In genomic region chr7:74654811-74655210, GRCh38 we compare ENCODE assay signal across 20 cellular contexts. TPM values are rescaled to one million over a fixed set of nuclear protein-coding genes. Genes with fewer than 3 reads are reported as not detected.
DNase-seq lines count a peak whose midpoint lies in the region; ATAC-seq and TF ChIP-seq lines count a peak whose summit lies in the region.
"Had no signal": no experiment of that assay in that cellular context is flagged by ENCODE, and none has a peak within 500 bp of the region (broad histone marks: within the 10 kb centered on the region; RNA-seq: fewer than 3 reads in every experiment).

No MANE protein-coding gene starts in this region.

- intact Hi-C loops in Caco-2 (cut with micrococcal nuclease; ENCODE audit: unreplicated experiment) (loop anchor here (10.0 kb wide), 1 partner anchor 240 kb away; no protein-coding TSS in a partner anchor), heart right ventricle (cut with DNase I) (loop anchor here in 3 of 10 donors (10.0 kb wide), 1 partner anchor 200 kb away; the partner anchor contains the start of gene GTF2IRD1 (in 3 of the 3))
- intact Hi-C loops in activated T-helper 1 cell treated with anti-CD3 and anti-CD28 coated beads, Interleukin-12 subunit alpha, Interleukin-12 subunit beta, Interleukin-2, Interleukin-4 antibody, amounts not matched to agents 30 ng/mL and 10 ng/mL and 1 ng/mL, durations not matched to agents 14 hours and 24 hours and 36 hours (cut with micrococcal nuclease): loop anchor here (10.0 kb wide), 4 partner anchors 50 to 570 kb away; partner anchors contain the start of genes GTF2IRD1 and LIMK1
- intact Hi-C loops in naive thymus-derived CD4-positive, alpha-beta T cell (cut with micrococcal nuclease): loop anchor here (5.0 to 10.0 kb wide), 6 partner anchors 403 to 1702 kb away; partner anchors contain the start of genes YWHAG (in 2 of the 2), ABHD11 (in 1 of the 2), EIF4H (in 1 of the 2) and HIP1 (in 1 of the 2)

- CTCF ChIA-PET in Caco-2 (lab: Charles Lee): interaction anchor here (0.6 kb wide), 1 partner anchor 88 kb away, joined by 6 read pairs; no protein-coding TSS in a partner anchor
- CTCF ChIA-PET in naive thymus-derived CD4-positive, alpha-beta T cell (lab: Charles Lee): no interaction called here

- no peaks in the 10 kb centered on the region for H3K27me3 ChIP-seq in CD4-positive, CD25-positive, alpha-beta regulatory T cell (ENCODE audit: control insufficient read depth, insufficient read depth, low read length)
- no peaks in the 10 kb centered on the region for H3K27me3 ChIP-seq in Caco-2 (replicated peaks; ENCODE audit: control insufficient read depth, insufficient read depth, low read length)
- no peaks in the 10 kb centered on the region for H3K27me3 ChIP-seq in naive thymus-derived CD4-positive, alpha-beta T cell (ENCODE audit: control insufficient read depth in 2 of 2, insufficient read depth in 2 of 2, low read length in 2 of 2)
- no peaks in the 10 kb centered on the region for H3K27me3 ChIP-seq in heart right ventricle
- H3K27me3 ChIP-seq: BE2C, gastroesophageal sphincter, tibial artery had no signal

- WGBS in heart right ventricle, 2 donors: 97 to 99% methylated on average over 5 of the region's 5 CpGs

- no TSS peak for BruUV-seq in Caco-2 (replicated peaks; lab: Mats Ljungman, UMichigan)

- H3K4me1 ChIP-seq in CD4-positive, CD25-positive, alpha-beta regulatory T cell (ENCODE audit: control insufficient read depth, insufficient read depth, low read length, poor library complexity, severe bottlenecking): peaks cover 32% of the 10 kb centered on the region
- H3K4me1 ChIP-seq in Caco-2 (peaks cover 36% of the 10 kb centered on the region), heart right ventricle (peaks cover 3 to 33% (median 24%) of the 10 kb centered on the region in 9 donors)
- peaks cover 10 to 13% of the 10 kb centered on the region in 2 donors for H3K4me1 ChIP-seq in naive thymus-derived CD4-positive, alpha-beta T cell (ENCODE audit: control insufficient read depth in 2 of 2, insufficient read depth in 2 of 2, low read length in 2 of 2)
- H3K4me1 ChIP-seq: prostate gland had no signal

- H3K4me3 Mint-ChIP-seq in CD4-positive, CD25-positive, alpha-beta regulatory T cell: peak overlapping the region in 2 of 4 donors; percentile 65 to 97
- peak overlapping the region; percentile 80 for H3K4me3 Mint-ChIP-seq in Caco-2 (ENCODE audit: unreplicated experiment)
- peak overlapping the region; percentile 85 for H3K4me3 Mint-ChIP-seq in activated T-helper 1 cell treated with anti-CD3 and anti-CD28 coated beads, Interleukin-12 subunit alpha, Interleukin-12 subunit beta, Interleukin-2, Interleukin-4 antibody, amounts not matched to agents 30 ng/mL and 10 ng/mL and 1 ng/mL, durations not matched to agents 14 hours and 24 hours and 36 hours
- H3K4me3 Mint-ChIP-seq in naive thymus-derived CD4-positive, alpha-beta T cell: peak overlapping the region; percentile 37 to 97 (median 94)

- H3K9me3 Mint-ChIP-seq in CD4-positive, CD25-positive, alpha-beta regulatory T cell: peaks cover 0 to 1% (median 0%) of the 10 kb centered on the region in 7 donors
- H3K9me3 Mint-ChIP-seq in Caco-2 (ENCODE audit: unreplicated experiment): no peaks in the 10 kb centered on the region
- H3K9me3 Mint-ChIP-seq in activated T-helper 1 cell treated with anti-CD3 and anti-CD28 coated beads, Interleukin-12 subunit alpha, Interleukin-12 subunit beta, Interleukin-2, Interleukin-4 antibody, amounts not matched to agents 30 ng/mL and 10 ng/mL and 1 ng/mL, durations not matched to agents 14 hours and 24 hours and 36 hours: no peaks in the 10 kb centered on the region
- peaks cover 0 to 3% (median 0%) of the 10 kb centered on the region in 11 donors for H3K9me3 Mint-ChIP-seq in naive thymus-derived CD4-positive, alpha-beta T cell
- H3K9me3 Mint-ChIP-seq: dendritic cell treated with granulocyte-macrophage colony-stimulating factor and Interleukin-4, amounts not matched to agents 40 ng/mL and 50 ng/mL, for 4 days had no signal

- no peaks in the 10 kb centered on the region for H3K36me3 ChIP-seq in CD4-positive, CD25-positive, alpha-beta regulatory T cell (ENCODE audit: control insufficient read depth, insufficient read depth, low read length)
- no peaks in the 10 kb centered on the region; the same call in 1 of the 2 replicates for H3K36me3 ChIP-seq in Caco-2 (ENCODE audit: control insufficient read depth, insufficient read depth, low read length)
- peaks cover 0 to 3% (median 0%) of the 10 kb centered on the region in 3 experiments for H3K36me3 ChIP-seq in naive thymus-derived CD4-positive, alpha-beta T cell (ENCODE audit: control insufficient read depth in 2 of 3, insufficient read depth in 3 of 3, low read length in 3 of 3)
- peaks cover 0 to 7% (median 0%) of the 10 kb centered on the region in 9 donors for H3K36me3 ChIP-seq in heart right ventricle
- H3K36me3 ChIP-seq: gastroesophageal sphincter, left ventricle myocardium inferior, prostate gland, tibial artery had no signal

- no peak overlapping the region for H3K4me3 ChIP-seq in CD4-positive, CD25-positive, alpha-beta regulatory T cell (ENCODE audit: low read depth, low read length)
- H3K4me3 ChIP-seq in Caco-2 (ENCODE audit: low read depth, low read length) (no peak overlapping the region), heart right ventricle (no peak overlapping the region)
- H3K4me3 ChIP-seq in naive thymus-derived CD4-positive, alpha-beta T cell (ENCODE audit: low read length): no peak overlapping the region
- H3K4me3 ChIP-seq: gastroesophageal sphincter, HAP-1, prostate gland, smooth muscle cell, tibial artery had no signal

- TF ChIP-seq CTCF in Caco-2 (IDR thresholded peaks at IDR 0.05; ENCODE audit: insufficient read depth in 1 of 2, low read depth in 1 of 2, low read length in 1 of 2, severe bottlenecking in 1 of 2, unreplicated experiment in 1 of 2) (no peak), heart right ventricle (IDR thresholded peaks at IDR 0.05) (no peak)

- POLR2A ChIA-PET in Caco-2 (lab: Charles Lee): interaction anchor here (0.6 to 1.0 kb wide), 2 partner anchors 19 to 75 kb away, joined by 3 to 5 read pairs; no protein-coding TSS in a partner anchor
- POLR2A ChIA-PET in naive thymus-derived CD4-positive, alpha-beta T cell (lab: Charles Lee): interaction anchor here (1.1 to 1.7 kb wide), 4 partner anchors 9 to 217 kb away, joined by 3 to 4 read pairs (median 4); no protein-coding TSS in a partner anchor

- peaks cover 19 to 48% (median 24%) of the 10 kb centered on the region in 4 donors for H3K4me1 Mint-ChIP-seq in CD4-positive, CD25-positive, alpha-beta regulatory T cell
- H3K4me1 Mint-ChIP-seq in Caco-2 (ENCODE audit: low read depth, unreplicated experiment): peaks cover 21% of the 10 kb centered on the region
- peaks cover 51% of the 10 kb centered on the region for H3K4me1 Mint-ChIP-seq in activated T-helper 1 cell treated with anti-CD3 and anti-CD28 coated beads, Interleukin-12 subunit alpha, Interleukin-12 subunit beta, Interleukin-2, Interleukin-4 antibody, amounts not matched to agents 30 ng/mL and 10 ng/mL and 1 ng/mL, durations not matched to agents 14 hours and 24 hours and 36 hours (ENCODE audit: low read depth)
- H3K4me1 Mint-ChIP-seq in naive thymus-derived CD4-positive, alpha-beta T cell: peaks cover 22 to 50% (median 42%) of the 10 kb centered on the region in 7 donors

- no peak overlapping the region for H3K27ac ChIP-seq in CD4-positive, CD25-positive, alpha-beta regulatory T cell (ENCODE audit: insufficient read depth, low read length, poor library complexity, severe bottlenecking)
- no peak overlapping the region for H3K27ac ChIP-seq in naive thymus-derived CD4-positive, alpha-beta T cell (ENCODE audit: low read depth, low read length)
- no peak overlapping the region for H3K27ac ChIP-seq in heart right ventricle
- H3K27ac ChIP-seq: left ventricle myocardium inferior, tibial artery had no signal

- H3K27me3 Mint-ChIP-seq in CD4-positive, CD25-positive, alpha-beta regulatory T cell: peaks cover 6% of the 10 kb centered on the region
- no peaks in the 10 kb centered on the region for H3K27me3 Mint-ChIP-seq in Caco-2 (ENCODE audit: insufficient read depth, unreplicated experiment)
- peaks cover 6% of the 10 kb centered on the region for H3K27me3 Mint-ChIP-seq in activated T-helper 1 cell treated with anti-CD3 and anti-CD28 coated beads, Interleukin-12 subunit alpha, Interleukin-12 subunit beta, Interleukin-2, Interleukin-4 antibody, amounts not matched to agents 30 ng/mL and 10 ng/mL and 1 ng/mL, durations not matched to agents 14 hours and 24 hours and 36 hours (ENCODE audit: insufficient read depth)
- H3K27me3 Mint-ChIP-seq in naive thymus-derived CD4-positive, alpha-beta T cell: peaks cover 0 to 2% (median 0%) of the 10 kb centered on the region in 5 donors
- H3K27me3 Mint-ChIP-seq: dendritic cell treated with granulocyte-macrophage colony-stimulating factor and Interleukin-4, amounts not matched to agents 40 ng/mL and 50 ng/mL, for 4 days had no signal

- ATAC-seq in CD4-positive, CD25-positive, alpha-beta regulatory T cell (ENCODE audit: low read depth in 2 of 2): no peak
- ATAC-seq in naive thymus-derived CD4-positive, alpha-beta T cell: no peak
- no peak for ATAC-seq in heart right ventricle
- ATAC-seq: gastroesophageal sphincter had no signal

- DNase-seq in CD4-positive, CD25-positive, alpha-beta regulatory T cell: no peak
- DNase-seq in Caco-2 (no peak), SHP77 treated with DMSO at 0.1 percent for 48 hours (lab: John Stamatoyannopoulos, UW) (no peak), heart right ventricle (no peak)
- no peak for DNase-seq in activated T-helper 1 cell treated with anti-CD3 and anti-CD28 coated beads, Interleukin-12 subunit alpha, Interleukin-12 subunit beta, Interleukin-2, Interleukin-4 antibody, amounts not matched to agents 30 ng/mL and 10 ng/mL and 1 ng/mL, durations not matched to agents 14 hours and 24 hours and 36 hours (ENCODE audit: low spot score)
- no peak for DNase-seq in naive thymus-derived CD4-positive, alpha-beta T cell
- DNase-seq in stimulated activated CD4-positive, alpha-beta T cell treated with anti-CD3 and anti-CD28 coated beads, Interleukin-4, amount 100 ng/mL, for 1 hour: no peak
- DNase-seq: activated naive CD4-positive, alpha-beta T cell; BE2C; DMS79 treated with DMSO at 0.1 percent for 48 hours; left ventricle myocardium inferior; NCI-H1417 treated with DMSO at 0.1 percent for 48 hours; NCI-H2171; NCI-H82; tibial artery had no signal

- H3K36me3 Mint-ChIP-seq in CD4-positive, CD25-positive, alpha-beta regulatory T cell: no peaks in the 10 kb centered on the region
- H3K36me3 Mint-ChIP-seq in Caco-2 (ENCODE audit: insufficient read depth, unreplicated experiment): peaks cover 33% of the 10 kb centered on the region
- H3K36me3 Mint-ChIP-seq in activated T-helper 1 cell treated with anti-CD3 and anti-CD28 coated beads, Interleukin-12 subunit alpha, Interleukin-12 subunit beta, Interleukin-2, Interleukin-4 antibody, amounts not matched to agents 30 ng/mL and 10 ng/mL and 1 ng/mL, durations not matched to agents 14 hours and 24 hours and 36 hours (ENCODE audit: low read depth): peaks cover 1% of the 10 kb centered on the region
- peaks cover 0 to 2% (median 0%) of the 10 kb centered on the region in 5 donors for H3K36me3 Mint-ChIP-seq in naive thymus-derived CD4-positive, alpha-beta T cell

- no peaks in the 10 kb centered on the region for H3K9me3 ChIP-seq in CD4-positive, CD25-positive, alpha-beta regulatory T cell (ENCODE audit: control insufficient read depth in 2 of 2, low read length in 2 of 2)
- H3K9me3 ChIP-seq in Caco-2 (no peaks in the 10 kb centered on the region), heart right ventricle (no peaks in the 10 kb centered on the region)
- H3K9me3 ChIP-seq in naive thymus-derived CD4-positive, alpha-beta T cell (ENCODE audit: control insufficient read depth in 2 of 3, low read length in 3 of 3): no peaks in the 10 kb centered on the region
- H3K9me3 ChIP-seq: BE2C, gastroesophageal sphincter, HAP-1, left ventricle myocardium inferior, prostate gland, tibial artery had no signal

- H3K27ac Mint-ChIP-seq in CD4-positive, CD25-positive, alpha-beta regulatory T cell: peak overlapping the region in 2 of 3 donors; percentile 69 to 78
- H3K27ac Mint-ChIP-seq in Caco-2 (ENCODE audit: unreplicated experiment): peak overlapping the region; percentile 82
- peak overlapping the region; percentile 34 for H3K27ac Mint-ChIP-seq in activated T-helper 1 cell treated with anti-CD3 and anti-CD28 coated beads, Interleukin-12 subunit alpha, Interleukin-12 subunit beta, Interleukin-2, Interleukin-4 antibody, amounts not matched to agents 30 ng/mL and 10 ng/mL and 1 ng/mL, durations not matched to agents 14 hours and 24 hours and 36 hours
- H3K27ac Mint-ChIP-seq in naive thymus-derived CD4-positive, alpha-beta T cell: peak overlapping the region in 6 of 9 donors; percentile 61 to 98 (median 92)

RNA-seq across cellular contexts. Expression of gene GTF2I, which starts 2.7 kb away (rescaled TPM):
- 125 TPM for total RNA-seq in CD4-positive, CD25-positive, alpha-beta regulatory T cell
- 10 to 100 TPM; 37.7 to 47.6 (median 40.6) TPM for polyA plus RNA-seq in CD4-positive, CD25-positive, alpha-beta regulatory T cell
- total RNA-seq in Caco-2 (2022): 252 and 265 TPM in 2 replicates
- 199 and 203 TPM in 2 replicates for total RNA-seq in activated T-helper 1 cell treated with anti-CD3 and anti-CD28 coated beads, Interleukin-12 subunit alpha, Interleukin-12 subunit beta, Interleukin-2, Interleukin-4 antibody, amounts not matched to agents 30 ng/mL and 10 ng/mL and 1 ng/mL, durations not matched to agents 14 hours and 24 hours and 36 hours
- total RNA-seq in naive thymus-derived CD4-positive, alpha-beta T cell: 100 to 1,000 TPM; 135 to 177 (median 167) TPM
- polyA plus RNA-seq in naive thymus-derived CD4-positive, alpha-beta T cell: 10 to 100 TPM; 51.1 to 65.4 TPM
- total RNA-seq in heart right ventricle: 100 to 1,000 TPM; 100 to 152 (median 119) TPM
- 10 to 100 TPM; 18.9 to 31.4 TPM for polyA plus RNA-seq in heart right ventricle

Comparison
In these comparisons a context has a peak if more than half of its experiments do, and no peak if none do; other contexts are left out.
1. H3K27ac Mint-ChIP-seq: peak in every context shown above with its lines; median percentile 92 in naive thymus-derived CD4-positive, alpha-beta T cell; 82 in Caco-2; 74 in CD4-positive, CD25-positive, alpha-beta regulatory T cell; 34 in activated T-helper 1 cell treated with anti-CD3 and anti-CD28 coated beads, Interleukin-12 subunit alpha, Interleukin-12 subunit beta, Interleukin-2, Interleukin-4 antibody, amounts not matched to agents 30 ng/mL and 10 ng/mL and 1 ng/mL, durations not matched to agents 14 hours and 24 hours and 36 hours.